8 cellular contexts compared by ENCODE assay signal in the genomic region with DNA sequence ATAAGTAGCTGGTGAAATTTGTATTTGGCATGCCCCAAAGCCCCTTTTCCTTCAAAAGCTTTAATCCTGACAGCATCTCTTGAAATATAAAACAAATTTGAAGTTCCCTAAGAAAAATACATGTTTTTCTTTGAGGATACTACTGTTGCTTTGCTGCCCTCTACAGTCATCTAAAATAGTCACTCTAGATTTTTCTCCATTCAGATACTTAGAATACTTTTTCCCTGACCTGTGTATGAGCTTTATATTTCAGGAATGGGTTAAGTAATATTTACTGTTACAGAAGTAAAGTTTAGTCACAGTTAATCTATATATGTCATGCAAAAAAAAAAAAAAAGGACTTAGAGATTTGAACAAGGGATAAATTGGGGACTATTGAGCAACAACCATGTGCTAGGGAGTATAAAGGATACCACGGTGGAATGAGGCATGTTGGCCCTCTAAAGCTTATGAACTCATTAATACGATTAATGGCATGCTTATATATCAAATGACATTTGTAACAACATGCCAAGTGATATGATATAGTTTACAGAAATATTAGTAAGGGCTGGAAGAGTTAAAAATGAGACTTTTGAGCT. TPM values are rescaled to one million over a fixed set of nuclear protein-coding genes. Genes with fewer than 3 reads are reported as not detected.
DNase-seq lines count a peak whose midpoint lies in the region; ATAC-seq and TF ChIP-seq lines count a peak whose summit lies in the region.

No MANE protein-coding gene starts in this region.

- H3K4me1 ChIP-seq in body of pancreas (no peaks in the 10 kb centered on the region), lower lobe of right lung (peaks cover 16% of the 10 kb centered on the region)

- H3K27ac Mint-ChIP-seq in activated naive CD4-positive, alpha-beta T cell treated with anti-CD3 and anti-CD28 coated beads, Interleukin-2, amount 10 ng/mL, durations not matched to agents 7 days and 5 days = no peak overlapping the region

- H3K27ac ChIP-seq in body of pancreas (no peak overlapping the region), lower lobe of right lung (no peak overlapping the region)

- no peak for TF ChIP-seq POLR2A in body of pancreas (IDR thresholded peaks at IDR 0.05)

- TF ChIP-seq CTCF in body of pancreas (IDR thresholded peaks at IDR 0.05) (peak in 6 of 7 experiments; percentile 52 to 62 (median 58)), lower lobe of right lung (IDR thresholded peaks at IDR 0.05) (peak; percentile 51), GM13976 (IDR thresholded peaks at IDR 0.05; ENCODE audit: borderline replicate concordance, control extremely low read depth, extremely low read depth, insufficient read depth, missing control alignments) (no peak)

- H3K27me3 ChIP-seq in body of pancreas = no peaks in the 10 kb centered on the region
- no peaks in the 10 kb centered on the region for H3K27me3 ChIP-seq in lower lobe of right lung (ENCODE audit: low read depth)

- no peak overlapping the region for H3K4me3 Mint-ChIP-seq in activated naive CD4-positive, alpha-beta T cell treated with anti-CD3 and anti-CD28 coated beads, Interleukin-2, amount 10 ng/mL, durations not matched to agents 7 days and 5 days

- 12 to 17% methylated on average over 2 of the region's 2 CpGs for WGBS in body of pancreas, 2 donors

- in situ Hi-C loops in KBM-7 (cut with MboI; ENCODE audit: low pct_unique_long_range_greater_than_20kb, low sequenced_read_pairs) (no loop called here), GM13976 (cut with MboI; ENCODE audit: low sequenced_read_pairs, unreplicated experiment) (no loop called here)

- ATAC-seq in body of pancreas (peak; percentile 50), lower lobe of right lung (peak in 1 of 2 donors; percentile 67), GM21619 (IDR thresholded peaks at IDR 0.05; ENCODE audit: unreplicated experiment) (no peak), HG02938 (IDR thresholded peaks at IDR 0.05; ENCODE audit: unreplicated experiment) (no peak)

- H3K27me3 Mint-ChIP-seq in activated naive CD4-positive, alpha-beta T cell treated with anti-CD3 and anti-CD28 coated beads, Interleukin-2, amount 10 ng/mL, durations not matched to agents 7 days and 5 days = no peaks in the 10 kb centered on the region

- CTCF ChIA-PET in activated naive CD4-positive, alpha-beta T cell treated with anti-CD3 and anti-CD28 coated beads, Interleukin-2, amount 10 ng/mL, durations not matched to agents 7 days and 5 days (lab: Charles Lee) = interaction anchor here (0.6 to 1.9 kb wide), 7 partner anchors 11 to 766 kb away, joined by 3 to 12 read pairs (median 3); no protein-coding TSS in a partner anchor

- H3K4me1 Mint-ChIP-seq in activated naive CD4-positive, alpha-beta T cell treated with anti-CD3 and anti-CD28 coated beads, Interleukin-2, amount 10 ng/mL, durations not matched to agents 7 days and 5 days = no peaks in the 10 kb centered on the region

- DNase-seq in CD1c-positive myeloid dendritic cell (ENCODE audit: extremely low spot score) (peak; percentile 16), KBM-7 (peak; percentile 16), body of pancreas (no peak), lower lobe of right lung (no peak), GM13976 (ENCODE audit: low spot score) (no peak)
- DNase-seq in activated naive CD4-positive, alpha-beta T cell treated with anti-CD3 and anti-CD28 coated beads, Interleukin-2, amount 10 ng/mL, durations not matched to agents 7 days and 5 days = no peak

- no peaks in the 10 kb centered on the region for H3K36me3 Mint-ChIP-seq in activated naive CD4-positive, alpha-beta T cell treated with anti-CD3 and anti-CD28 coated beads, Interleukin-2, amount 10 ng/mL, durations not matched to agents 7 days and 5 days

- intact Hi-C loops in body of pancreas (cut with DNase I) = no loop called here
- intact Hi-C loops in lower lobe of right lung (cut with DNase I) = no loop called here

- H3K9me3 ChIP-seq in body of pancreas (no peaks in the 10 kb centered on the region), lower lobe of right lung (no peaks in the 10 kb centered on the region)

- no peaks in the 10 kb centered on the region for H3K9me3 Mint-ChIP-seq in activated naive CD4-positive, alpha-beta T cell treated with anti-CD3 and anti-CD28 coated beads, Interleukin-2, amount 10 ng/mL, durations not matched to agents 7 days and 5 days

- H3K4me3 ChIP-seq in body of pancreas (no peak overlapping the region), lower lobe of right lung (no peak overlapping the region)

- no peaks in the 10 kb centered on the region for H3K36me3 ChIP-seq in body of pancreas (replicated peaks in 1 of 2; ENCODE audit: insufficient read depth in 1 of 2, low read depth in 2 of 2)
- no peaks in the 10 kb centered on the region for H3K36me3 ChIP-seq in lower lobe of right lung

RNA-seq across cellular contexts. Expression of gene NECTIN3, which starts 8.8 kb away (rescaled TPM):
- total RNA-seq in body of pancreas (1 to 10 TPM; 7.6 to 9.1 TPM), lower lobe of right lung (25.1 TPM)

Comparison
In these comparisons a context has a peak if more than half of its experiments do, and no peak if none do; other contexts are left out.
1. DNase-seq: peak in CD1c-positive myeloid dendritic cell (single experiment) and KBM-7 (single experiment); none in body of pancreas (0 of 4), lower lobe of right lung (single experiment), GM13976 (single experiment) and activated naive CD4-positive, alpha-beta T cell treated with anti-CD3 and anti-CD28 coated beads, Interleukin-2, amount 10 ng/mL, durations not matched to agents 7 days and 5 days (single experiment).